Comparison of ENCODE assay signal across 16 cellular contexts in genomic region chr2:215652432-215652831, GRCh38.
DNase-seq lines count a peak whose midpoint lies in the region; ATAC-seq lines count a peak whose summit lies in the region.
"Had no signal": no experiment of that assay in that cellular context is flagged by ENCODE, and none has a peak within 500 bp of the region (broad histone marks: within the 10 kb centered on the region; RNA-seq: fewer than 3 reads in every experiment).

No MANE protein-coding gene starts in this region.

- no peak for ATAC-seq in HG03175 (IDR thresholded peaks at IDR 0.05; ENCODE audit: unreplicated experiment)
- ATAC-seq: left cardiac atrium had no signal

- DNase-seq in ELR (ENCODE audit: low read depth) (peak; percentile 25), amniotic epithelial cell (ENCODE audit: low read depth) (peak; percentile 20), foreskin melanocyte (peak; percentile 33), skeletal muscle cell (ENCODE audit: low read depth) (peak; percentile 89), NCI-H69 (lab: John Stamatoyannopoulos, UW) (no peak), mucosa of gallbladder (ENCODE audit: low spot score) (no peak), hippocampal formation (lab: John Stamatoyannopoulos, UW) (no peak)
- DNase-seq: adrenal gland, KBM-7, left cardiac atrium, NCI-H1092 treated with DMSO at 0.1 percent for 48 hours, NCI-H526 treated with DMSO at 0.1 percent for 48 hours, occipital lobe, PC-9 had no signal

- no peak overlapping the region for H3K4me3 ChIP-seq in skeletal muscle cell (ENCODE audit: low read depth, low read length)
- H3K4me3 ChIP-seq: adrenal gland, PC-9, skin epidermis had no signal

Comparison
In these comparisons a context has a peak if more than half of its experiments do, and no peak if none do; other contexts are left out.
1. DNase-seq: peak in ELR (single experiment), amniotic epithelial cell (single experiment), foreskin melanocyte (single experiment) and skeletal muscle cell (single experiment); none in NCI-H69 (single experiment), mucosa of gallbladder (single experiment) and hippocampal formation (0 of 2).